ENCODE assay signal across 32 cellular contexts in genomic region chr3:39521456-39521855, GRCh38. TPM values are rescaled to one million over a fixed set of nuclear protein-coding genes. Genes with fewer than 3 reads are reported as not detected.
"Had no signal": no experiment of that assay in that cellular context is flagged by ENCODE, and none has a peak within 500 bp of the region (broad histone marks: within the 10 kb centered on the region; RNA-seq: fewer than 3 reads in every experiment).

No MANE protein-coding gene starts in this region.

- ATAC-seq: natural killer cell; psoas muscle; right cardiac atrium; sciatic nerve; stimulated activated memory B cell treated with anti-CD40 and anti-IgM and Interleukin-4, amounts not matched to agents 10 μg/mL and 1 μg/mL and 100 μg/mL, for 72 hours; stimulated activated naive CD8-positive, alpha-beta T cell treated with anti-CD3 and anti-CD28 coated beads, Interleukin-15, amount 100 ng/mL, for 72 hours; stimulated activated naive CD8-positive, alpha-beta T cell treated with anti-CD3 and anti-CD28 coated beads, Interleukin-15, Interleukin-2, amounts not matched to agents 100 U/mL and 50 U/mL, for 24 hours; upper lobe of right lung had no signal

- DNase-seq: natural killer cell; occipital lobe; ovary; posterior cingulate gyrus; psoas muscle; right cardiac atrium; spleen; stimulated activated CD4-positive, alpha-beta T cell treated with anti-CD3 and anti-CD28 coated beads, Interleukin-12 subunit alpha, Interleukin-12 subunit beta, amount 100 ng/mL, for 4 hours; stimulated activated CD4-positive, alpha-beta T cell treated with anti-CD3 and anti-CD28 coated beads, Interleukin-1b, Interleukin-23, amount 100 ng/mL, for 48 hours; stimulated activated CD4-positive, alpha-beta T cell treated with anti-CD3 and anti-CD28 coated beads, Interleukin-4, amount 100 ng/mL, for 1 hour; stimulated activated CD4-positive, alpha-beta T cell treated with anti-CD3 and anti-CD28 coated beads, Interleukin-4, amount 100 ng/mL, for 4 hours; stimulated activated CD8-positive, alpha-beta memory T cell treated with anti-CD3 and anti-CD28 coated beads, Interleukin-4, amount 100 ng/mL, for 48 hours; stimulated activated naive CD4-positive, alpha-beta T cell; stimulated activated naive CD8-positive, alpha-beta T cell treated with anti-CD3 and anti-CD28 coated beads, Interleukin-15, amount 100 ng/mL, for 72 hours; stimulated activated naive CD8-positive, alpha-beta T cell treated with anti-CD3 and anti-CD28 coated beads, Interleukin-15, Interleukin-2, amounts not matched to agents 100 U/mL and 50 U/mL, for 24 hours; substantia nigra; testis; tibial artery; transverse colon; upper lobe of right lung; uterus had no signal

- H3K27me3 ChIP-seq: neural progenitor cell, ovary, suprapubic skin, testis, tibial artery, transverse colon, uterus had no signal

- H2AFZ ChIP-seq: neural progenitor cell, parathyroid adenoma had no signal

- H3K27ac ChIP-seq: neural progenitor cell, ovary, parathyroid adenoma, psoas muscle, skin epidermis, spleen, suprapubic skin, testis, tibial artery, transverse colon, upper lobe of right lung, uterus had no signal

- H3K36me3 ChIP-seq: neural progenitor cell, ovary, spleen, suprapubic skin, tibial artery, transverse colon, upper lobe of right lung, uterus had no signal

- H3K79me2 ChIP-seq: parathyroid adenoma had no signal

- H3K4me3 ChIP-seq: neural progenitor cell, ovary, psoas muscle, skin epidermis, smooth muscle cell, spleen, suprapubic skin, testis, tibial artery, transverse colon, upper lobe of right lung, uterus had no signal

- H3K4me1 ChIP-seq: neural progenitor cell, psoas muscle, spleen, suprapubic skin, testis, transverse colon, upper lobe of right lung, uterus had no signal

- H3K4me2 ChIP-seq: neural progenitor cell, smooth muscle cell had no signal

- H3K9me3 ChIP-seq: ovary, suprapubic skin, testis, upper lobe of right lung, uterus had no signal

- H3K9ac ChIP-seq: neural progenitor cell, parathyroid adenoma had no signal

RNA-seq across cellular contexts. Expression of gene MOBP, which starts 54.0 kb away (rescaled TPM):
- total RNA-seq: natural killer cell, osteoblast, progenitor cell of endocrine pancreas, psoas muscle, renal cortical epithelial cell, smooth muscle cell, suprapubic skin, upper lobe of right lung had no signal
- polyA plus RNA-seq: neural cell, smooth muscle cell, spleen had no signal
